ENCODE assay signal across 15 cellular contexts in the genomic region with DNA sequence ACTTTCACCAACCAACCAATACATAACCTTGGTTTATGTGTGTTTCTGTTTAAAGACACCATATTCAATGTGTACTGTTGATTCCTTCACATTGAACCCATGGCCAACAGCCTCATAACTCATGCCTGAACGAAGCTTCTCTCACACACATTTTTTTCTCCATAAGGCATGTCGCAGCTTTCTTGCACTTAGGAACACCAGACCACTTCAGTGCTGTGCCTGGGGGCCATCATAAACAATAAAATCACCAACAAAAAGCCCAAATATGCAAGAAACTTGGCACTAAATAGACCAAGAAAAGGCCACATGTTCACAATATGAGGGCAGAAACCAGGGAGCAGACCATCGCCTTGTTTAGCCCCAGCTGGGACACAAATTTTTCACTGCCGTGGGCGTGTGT.
DNase-seq lines count a peak whose midpoint lies in the region; ATAC-seq, FAIRE-seq and TF ChIP-seq lines count a peak whose summit lies in the region.
"Had no signal": no experiment of that assay in that cellular context is flagged by ENCODE, and none has a peak within 500 bp of the region (broad histone marks: within the 10 kb centered on the region; RNA-seq: fewer than 3 reads in every experiment).

No MANE protein-coding gene starts in this region.

- H3K4me3 Mint-ChIP-seq in astrocyte (ENCODE audit: unreplicated experiment), result no peak overlapping the region
- H3K4me3 Mint-ChIP-seq: CD14-positive monocyte; CD4-positive, alpha-beta memory T cell had no signal

- no peaks in the 10 kb centered on the region for H3K9me3 ChIP-seq in astrocyte (ENCODE audit: insufficient read depth, low read depth, low read length)
- no peaks in the 10 kb centered on the region for H3K9me3 ChIP-seq in hepatocyte (ENCODE audit: low read depth)
- no peaks in the 10 kb centered on the region for H3K9me3 ChIP-seq in esophagus squamous epithelium
- H3K9me3 ChIP-seq in tibial artery, result no peaks in the 10 kb centered on the region
- H3K9me3 ChIP-seq: BLaER1 had no signal

- H3K36me3 ChIP-seq in astrocyte (ENCODE audit: insufficient read depth, low read length), result no peaks in the 10 kb centered on the region
- H3K36me3 ChIP-seq in hepatocyte (replicated peaks; ENCODE audit: insufficient read depth, low read depth), result no peaks in the 10 kb centered on the region
- no peaks in the 10 kb centered on the region for H3K36me3 ChIP-seq in esophagus squamous epithelium
- no peaks in the 10 kb centered on the region for H3K36me3 ChIP-seq in tibial artery
- H3K36me3 ChIP-seq: BLaER1 had no signal

- H3K4me1 ChIP-seq in astrocyte (ENCODE audit: insufficient read depth, low read length), result no peaks in the 10 kb centered on the region
- H3K4me1 ChIP-seq in hepatocyte (ENCODE audit: insufficient read depth), result peaks cover 17% of the 10 kb centered on the region
- peaks cover 0 to 3% (median 0%) of the 10 kb centered on the region in 3 donors for H3K4me1 ChIP-seq in esophagus squamous epithelium
- H3K4me1 ChIP-seq in tibial artery, result no peaks in the 10 kb centered on the region
- H3K4me1 ChIP-seq: BLaER1 had no signal

- H3K9me2 ChIP-seq in hepatocyte (replicated peaks; ENCODE audit: insufficient read depth), result no peaks in the 10 kb centered on the region

- H3K4me3 ChIP-seq in astrocyte (ENCODE audit: insufficient read depth, low read depth, low read length) (no peak overlapping the region), hepatocyte (no peak overlapping the region), esophagus squamous epithelium (no peak overlapping the region), tibial artery (no peak overlapping the region)
- H3K4me3 ChIP-seq: BLaER1, K562 had no signal

- peak; percentile 6 for ATAC-seq in HG02678 (IDR thresholded peaks at IDR 0.05; ENCODE audit: unreplicated experiment)

- DNase-seq in astrocyte (ENCODE audit: low read depth) (no peak), hepatocyte (ENCODE audit: low spot score) (no peak), glomerular visceral epithelial cell (ENCODE audit: extremely low spot score) (no peak), esophagus squamous epithelium (lab: John Stamatoyannopoulos, UW) (no peak), tibial artery (no peak)
- DNase-seq: CD4-positive, alpha-beta memory T cell; DMS79; GDM1; GOT3 had no signal

- peaks cover 8% of the 10 kb centered on the region for H3K36me3 Mint-ChIP-seq in astrocyte (ENCODE audit: low read depth, unreplicated experiment)
- H3K36me3 Mint-ChIP-seq: CD14-positive monocyte; CD4-positive, alpha-beta memory T cell had no signal

- no peaks in the 10 kb centered on the region for H3K27me3 Mint-ChIP-seq in astrocyte (ENCODE audit: low read depth, unreplicated experiment)

- no peak for TF ChIP-seq CTCF in astrocyte (IDR thresholded peaks at IDR 0.05; ENCODE audit: insufficient read depth, low read depth, low read length)
- no peak for TF ChIP-seq CTCF in hepatocyte (IDR thresholded peaks at IDR 0.05; ENCODE audit: poor library complexity)
- TF ChIP-seq CTCF in esophagus squamous epithelium (IDR thresholded peaks at IDR 0.05), result no peak
- TF ChIP-seq CTCF in tibial artery (IDR thresholded peaks at IDR 0.05), result no peak

- no peaks in the 10 kb centered on the region for H3K27me3 ChIP-seq in astrocyte (ENCODE audit: insufficient read depth, low read length)
- no peaks in the 10 kb centered on the region for H3K27me3 ChIP-seq in hepatocyte
- H3K27me3 ChIP-seq in esophagus squamous epithelium, result no peaks in the 10 kb centered on the region
- peaks cover 0 to 6% of the 10 kb centered on the region in 2 donors for H3K27me3 ChIP-seq in tibial artery
- H3K27me3 ChIP-seq: BLaER1 had no signal

- H3K27ac Mint-ChIP-seq in astrocyte (ENCODE audit: unreplicated experiment), result no peak overlapping the region
- H3K27ac Mint-ChIP-seq: CD4-positive, alpha-beta memory T cell had no signal

- intact Hi-C loops in esophagus squamous epithelium (cut with DNase I) (no loop called here), tibial artery (cut with DNase I; ENCODE audit: low total_unique reads) (no loop called here)

- no peaks in the 10 kb centered on the region for H3K9me3 Mint-ChIP-seq in astrocyte (ENCODE audit: unreplicated experiment)

- H3K4me1 Mint-ChIP-seq in astrocyte (ENCODE audit: low read depth, unreplicated experiment), result no peaks in the 10 kb centered on the region
- H3K4me1 Mint-ChIP-seq: CD14-positive monocyte; CD4-positive, alpha-beta memory T cell had no signal

- H3K27ac ChIP-seq in astrocyte (ENCODE audit: low read depth, low read length) (no peak overlapping the region), hepatocyte (peak overlapping the region; percentile 55), esophagus squamous epithelium (no peak overlapping the region), tibial artery (no peak overlapping the region)
- H3K27ac ChIP-seq: BLaER1 had no signal

- peak; percentile 69 for FAIRE-seq in astrocyte (lab: Jason Lieb, UNC)
- FAIRE-seq: A204.1, HTR-8/SVneo had no signal

- TF ChIP-seq POLR2A in esophagus squamous epithelium (IDR thresholded peaks at IDR 0.05), result no peak

- H3K79me2 ChIP-seq in astrocyte (ENCODE audit: insufficient read depth, low read length) (no peaks in the 10 kb centered on the region), hepatocyte (peaks cover 29% of the 10 kb centered on the region)

- H3K4me2 ChIP-seq in astrocyte (ENCODE audit: low read length), result no peak overlapping the region
- H3K4me2 ChIP-seq in hepatocyte, result no peak overlapping the region
- H3K4me2 ChIP-seq: BLaER1 had no signal

- no peak overlapping the region for H2AFZ ChIP-seq in astrocyte (ENCODE audit: low read depth, low read length)
- H2AFZ ChIP-seq in hepatocyte, result no peak overlapping the region

- no peak overlapping the region for H3K9ac ChIP-seq in astrocyte (ENCODE audit: low read length)
- H3K9ac ChIP-seq: BLaER1 had no signal

- H4K20me1 ChIP-seq in astrocyte (ENCODE audit: insufficient read depth, low read length), result no peaks in the 10 kb centered on the region
- H4K20me1 ChIP-seq in hepatocyte (ENCODE audit: insufficient read depth, poor library complexity, severe bottlenecking), result no peaks in the 10 kb centered on the region
- H4K20me1 ChIP-seq: BLaER1 had no signal

- 75% methylated on average over 5 of the region's 5 CpGs for WGBS in hepatocyte (ENCODE audit: low lambda C conversion rate, missing lambda C conversion rate)
- 71 to 83% methylated on average over 4 to 5 of the region's 5 CpGs for WGBS in esophagus squamous epithelium, 2 donors
